Comparison of ENCODE assay signal across 1 cellular context in the genomic region with DNA sequence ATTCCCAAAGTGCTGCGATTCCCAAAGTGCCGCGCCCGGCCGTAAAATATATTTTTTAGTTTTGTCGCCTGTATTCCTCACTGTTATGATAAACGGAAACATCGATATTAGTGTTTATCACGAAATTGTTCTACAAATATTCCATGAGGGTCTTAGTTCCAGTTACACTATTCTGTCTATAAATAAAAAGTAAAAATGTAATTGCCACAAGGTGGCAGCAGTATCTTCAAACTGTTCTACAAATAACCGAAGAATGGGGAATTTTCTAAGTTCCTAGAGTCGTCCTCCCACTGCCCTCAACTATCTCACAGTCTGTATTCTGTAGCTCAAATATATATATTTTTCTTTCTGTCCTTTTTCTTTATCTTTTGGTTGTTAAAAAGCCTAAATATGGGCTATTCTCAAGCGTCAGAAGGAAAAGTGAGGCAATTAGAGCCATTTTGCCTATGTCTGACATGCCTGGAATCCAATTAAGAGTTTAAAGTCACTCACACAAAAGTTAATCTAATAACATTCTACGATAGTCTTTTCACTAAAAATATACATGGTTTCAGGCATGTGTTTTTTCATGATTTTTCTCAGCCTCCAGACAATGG.
TF ChIP-seq lines count a peak whose summit lies in the region.

No MANE protein-coding gene starts in this region.

TF ChIP-seq in GM23338, 12 proteins besides CTCF, POLR2A, EP300 and RAD21 (continued from another document):
- TF ChIP-seq ZNF462 (CRISPR knock-in tag; IDR thresholded peaks at IDR 0.05) (no peak), EZH2 (IDR thresholded peaks at IDR 0.05; ENCODE audit: low read depth, unreplicated experiment) (no peak), ZNF114 (CRISPR knock-in tag; IDR thresholded peaks at IDR 0.05) (no peak), CREB1 (CRISPR knock-in tag; IDR thresholded peaks at IDR 0.05; ENCODE audit: low read depth) (no peak)
- TF ChIP-seq, protein P1, sequence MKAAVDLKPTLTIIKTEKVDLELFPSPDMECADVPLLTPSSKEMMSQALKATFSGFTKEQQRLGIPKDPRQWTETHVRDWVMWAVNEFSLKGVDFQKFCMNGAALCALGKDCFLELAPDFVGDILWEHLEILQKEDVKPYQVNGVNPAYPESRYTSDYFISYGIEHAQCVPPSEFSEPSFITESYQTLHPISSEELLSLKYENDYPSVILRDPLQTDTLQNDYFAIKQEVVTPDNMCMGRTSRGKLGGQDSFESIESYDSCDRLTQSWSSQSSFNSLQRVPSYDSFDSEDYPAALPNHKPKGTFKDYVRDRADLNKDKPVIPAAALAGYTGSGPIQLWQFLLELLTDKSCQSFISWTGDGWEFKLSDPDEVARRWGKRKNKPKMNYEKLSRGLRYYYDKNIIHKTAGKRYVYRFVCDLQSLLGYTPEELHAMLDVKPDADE (IDR thresholded peaks at IDR 0.05) = no peak
